Comparison of ENCODE assay signal across 9 cellular contexts in the genomic region with DNA sequence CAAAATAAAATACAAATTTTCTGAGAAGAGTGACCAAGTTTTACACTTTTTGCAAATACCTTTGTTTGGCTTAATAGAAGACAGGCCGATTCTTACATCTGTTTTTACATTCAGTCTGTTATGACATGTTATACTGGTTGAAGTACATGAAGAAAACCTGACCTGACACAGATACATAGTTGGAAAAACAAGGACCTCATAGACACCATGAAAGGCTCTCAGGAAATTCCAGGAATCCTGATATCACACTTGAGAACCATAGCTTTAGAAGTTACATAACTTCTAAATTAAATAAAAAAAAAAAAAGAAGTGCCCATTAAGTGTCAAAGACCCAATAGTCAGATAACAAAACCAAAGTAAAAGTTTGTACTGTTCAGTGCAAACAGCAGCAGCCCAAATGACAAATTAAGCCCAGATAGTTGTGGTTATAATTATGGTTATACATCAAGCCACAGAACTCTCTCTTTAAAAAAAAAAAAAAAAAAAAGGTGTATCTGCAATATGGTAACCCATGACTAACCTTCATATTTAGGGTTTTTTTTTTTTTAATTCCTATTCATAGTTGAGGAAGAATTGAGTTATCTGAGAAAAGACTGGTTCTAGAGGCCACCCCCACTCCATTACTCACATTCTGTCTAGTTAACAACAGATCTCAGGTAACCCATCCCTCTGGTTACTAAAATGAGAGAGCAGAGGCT. TPM values are rescaled to one million over a fixed set of nuclear protein-coding genes. Genes with fewer than 3 reads are reported as not detected.
DNase-seq lines count a peak whose midpoint lies in the region; ATAC-seq, FAIRE-seq and TF ChIP-seq lines count a peak whose summit lies in the region.
"Had no signal": no experiment of that assay in that cellular context is flagged by ENCODE, and none has a peak within 500 bp of the region (broad histone marks: within the 10 kb centered on the region; RNA-seq: fewer than 3 reads in every experiment).

No MANE protein-coding gene starts in this region.

- POLR2A ChIA-PET in RWPE1 (lab: Yijun Ruan, JAX; ENCODE audit: low non-redundant PET): no interaction called here

- no peaks in the 10 kb centered on the region for H3K9me3 Mint-ChIP-seq in activated naive CD4-positive, alpha-beta T cell treated with anti-CD3 and anti-CD28 coated beads for 36 hours
- H3K9me3 Mint-ChIP-seq in stimulated activated naive B cell treated with anti-CD40 and anti-IgM and Interleukin-4, amounts not matched to agents 10 μg/mL and 1 μg/mL and 100 μg/mL, for 72 hours: peaks cover 0 to 1% of the 10 kb centered on the region in 2 donors

- no peak for TF ChIP-seq CTCF in RWPE1 (conservative IDR thresholded peaks at IDR 0.05; ENCODE audit: low read depth)

- H3K27ac ChIP-seq in RWPE1: no peak overlapping the region

- no peak for FAIRE-seq in HTR-8/SVneo (lab: Jason Lieb, UNC)
- FAIRE-seq: frontal cortex had no signal

- peaks cover 10% of the 10 kb centered on the region for H3K36me3 Mint-ChIP-seq in activated naive CD4-positive, alpha-beta T cell treated with anti-CD3 and anti-CD28 coated beads for 36 hours (ENCODE audit: low read depth)
- H3K36me3 Mint-ChIP-seq in stimulated activated naive B cell treated with anti-CD40 and anti-IgM and Interleukin-4, amounts not matched to agents 10 μg/mL and 1 μg/mL and 100 μg/mL, for 72 hours: peaks cover 16 to 21% of the 10 kb centered on the region in 2 donors

- peak; percentile 40 for DNase-seq in activated naive CD4-positive, alpha-beta T cell treated with anti-CD3 and anti-CD28 coated beads for 36 hours
- no peak for DNase-seq in activated naive CD4-positive, alpha-beta T cell (lab: John Stamatoyannopoulos, UW)
- peak; percentile 49 for DNase-seq in RWPE1 (ENCODE audit: low spot score)
- DNase-seq in stimulated activated naive B cell treated with anti-CD40 and anti-IgM and Interleukin-4, amounts not matched to agents 10 μg/mL and 1 μg/mL and 100 μg/mL, for 72 hours: no peak
- no peak for DNase-seq in SK-N-DZ (ENCODE audit: low spot score)
- no peak for DNase-seq in HTR-8/SVneo (ENCODE audit: insufficient read length, low spot score)

- CTCF ChIA-PET in activated naive CD4-positive, alpha-beta T cell treated with anti-CD3 and anti-CD28 coated beads for 36 hours (lab: Charles Lee): interaction anchor here (0.7 kb wide), 1 partner anchor 31 kb away, joined by 3 read pairs; no protein-coding TSS in a partner anchor
- CTCF ChIA-PET in RWPE1 (lab: Yijun Ruan, JAX): no interaction called here

- H3K4me3 Mint-ChIP-seq in activated naive CD4-positive, alpha-beta T cell treated with anti-CD3 and anti-CD28 coated beads for 36 hours: no peak overlapping the region
- H3K4me3 Mint-ChIP-seq in stimulated activated naive B cell treated with anti-CD40 and anti-IgM and Interleukin-4, amounts not matched to agents 10 μg/mL and 1 μg/mL and 100 μg/mL, for 72 hours: no peak overlapping the region

- no peaks in the 10 kb centered on the region for H3K27me3 Mint-ChIP-seq in activated naive CD4-positive, alpha-beta T cell treated with anti-CD3 and anti-CD28 coated beads for 36 hours (ENCODE audit: low read depth)
- no peaks in the 10 kb centered on the region for H3K27me3 Mint-ChIP-seq in stimulated activated naive B cell treated with anti-CD40 and anti-IgM and Interleukin-4, amounts not matched to agents 10 μg/mL and 1 μg/mL and 100 μg/mL, for 72 hours

- H3K4me1 Mint-ChIP-seq in activated naive CD4-positive, alpha-beta T cell treated with anti-CD3 and anti-CD28 coated beads for 36 hours (ENCODE audit: low read depth): peaks cover 70% of the 10 kb centered on the region
- peaks cover 29 to 49% of the 10 kb centered on the region in 2 donors for H3K4me1 Mint-ChIP-seq in stimulated activated naive B cell treated with anti-CD40 and anti-IgM and Interleukin-4, amounts not matched to agents 10 μg/mL and 1 μg/mL and 100 μg/mL, for 72 hours

- peak; percentile 3 for ATAC-seq in HG02852 (IDR thresholded peaks at IDR 0.05; ENCODE audit: unreplicated experiment)
- peak; percentile 10 to 12 for ATAC-seq in stimulated activated naive B cell treated with anti-CD40 and anti-IgM and Interleukin-4, amounts not matched to agents 10 μg/mL and 1 μg/mL and 100 μg/mL, for 72 hours (replicated peaks)
- no peak for ATAC-seq in GM21825 (IDR thresholded peaks at IDR 0.05; ENCODE audit: unreplicated experiment)

- intact Hi-C loops in activated naive CD4-positive, alpha-beta T cell treated with anti-CD3 and anti-CD28 coated beads for 36 hours (cut with micrococcal nuclease): loop anchor here (1.0 to 5.0 kb wide), 6 partner anchors 8 to 1689 kb away; partner anchors contain the start of genes POU4F1 and SLAIN1

- no peak overlapping the region for H3K27ac Mint-ChIP-seq in activated naive CD4-positive, alpha-beta T cell treated with anti-CD3 and anti-CD28 coated beads for 36 hours
- no peak overlapping the region for H3K27ac Mint-ChIP-seq in stimulated activated naive B cell treated with anti-CD40 and anti-IgM and Interleukin-4, amounts not matched to agents 10 μg/mL and 1 μg/mL and 100 μg/mL, for 72 hours

RNA-seq across cellular contexts. Expression of gene RBM26, which starts 19.8 kb away (rescaled TPM):
- 10 to 100 TPM; 44.4 to 44.7 TPM for total RNA-seq in activated naive CD4-positive, alpha-beta T cell treated with anti-CD3 and anti-CD28 coated beads for 36 hours
- polyA plus RNA-seq in SK-N-DZ (2014; cell fraction: cytosol; rRNA removed): 40.1 and 52.0 TPM in 2 replicates
- polyA plus RNA-seq in SK-N-DZ (2014; cell fraction: nucleus; rRNA removed): 96.3 and 128 TPM in 2 replicates

Comparison
In these comparisons a context has a peak if more than half of its experiments do, and no peak if none do; other contexts are left out.
1. DNase-seq: peak in activated naive CD4-positive, alpha-beta T cell treated with anti-CD3 and anti-CD28 coated beads for 36 hours (single experiment) and RWPE1 (single experiment); none in activated naive CD4-positive, alpha-beta T cell (0 of 4), stimulated activated naive B cell treated with anti-CD40 and anti-IgM and Interleukin-4, amounts not matched to agents 10 μg/mL and 1 μg/mL and 100 μg/mL, for 72 hours (single experiment), SK-N-DZ (single experiment) and HTR-8/SVneo (single experiment).